21 cellular contexts compared by ENCODE assay signal in the genomic region with DNA sequence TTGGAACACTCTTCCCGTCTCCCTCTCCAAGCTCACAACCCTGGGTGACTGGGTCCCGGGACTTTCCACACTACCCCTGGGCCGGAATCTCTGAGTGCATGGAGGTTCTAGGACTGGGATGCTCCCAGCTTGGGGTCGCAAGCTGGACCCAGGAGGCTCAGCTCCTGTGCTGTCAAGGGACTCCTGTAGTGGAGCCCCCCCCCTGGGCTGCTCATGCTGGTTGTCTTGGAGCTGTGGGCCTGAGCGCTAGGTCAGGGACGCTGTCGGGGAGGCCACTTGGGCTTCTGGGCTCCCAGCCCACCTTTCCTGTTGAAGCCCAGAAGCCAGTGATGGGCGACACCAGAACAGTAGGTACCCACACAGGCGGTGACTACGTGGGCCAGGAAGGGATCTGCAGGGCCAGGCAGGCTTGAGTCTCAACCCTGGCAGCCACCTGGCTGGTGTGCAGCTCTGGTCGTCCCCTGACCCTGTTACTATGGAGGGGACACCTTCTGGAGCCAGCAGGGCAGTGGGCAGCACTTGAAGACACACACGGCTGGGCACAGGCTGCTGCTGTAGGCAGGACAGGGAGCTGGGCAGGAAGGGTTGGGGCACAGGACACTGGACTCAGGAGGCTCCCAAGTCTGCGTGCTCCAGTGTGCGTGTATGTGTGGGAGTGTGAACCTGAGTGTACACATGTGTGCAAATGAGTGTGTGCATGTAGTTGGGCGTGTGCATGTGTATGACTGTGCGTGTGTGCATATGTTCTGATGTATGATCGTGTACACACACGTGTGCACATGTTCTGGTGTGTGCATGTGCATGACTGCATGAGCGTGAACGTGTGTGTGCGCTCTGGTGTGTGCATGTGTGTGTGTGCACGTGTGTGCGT. TPM values are rescaled to one million over a fixed set of nuclear protein-coding genes. Genes with fewer than 3 reads are reported as not detected.
A peak's percentile ranks its signal among the peaks of the same experiment; 100 is the strongest.
DNase-seq lines count a peak whose midpoint lies in the region; ATAC-seq, FAIRE-seq and TF ChIP-seq lines count a peak whose summit lies in the region.
"Had no signal": no experiment of that assay in that cellular context is flagged by ENCODE, and none has a peak within 500 bp of the region (broad histone marks: within the 10 kb centered on the region; RNA-seq: fewer than 3 reads in every experiment).

No MANE protein-coding gene starts in this region.

- ATAC-seq in Right ventricle myocardium superior (ENCODE audit: poor library complexity) (no peak), left cardiac atrium (no peak), K562 (no peak), GM21515 (IDR thresholded peaks at IDR 0.05; ENCODE audit: unreplicated experiment) (no peak), GM21423 (IDR thresholded peaks at IDR 0.05; ENCODE audit: unreplicated experiment) (no peak)
- peak; percentile 14 for ATAC-seq in naive thymus-derived CD4-positive, alpha-beta T cell
- ATAC-seq: gastrocnemius medialis, left colon, Right ventricle myocardium inferior had no signal

- H3K4me3 ChIP-seq in K562: no peak overlapping the region
- H3K4me3 ChIP-seq in naive thymus-derived CD4-positive, alpha-beta T cell (ENCODE audit: low read length): no peak overlapping the region
- H3K4me3 ChIP-seq: ascending aorta, esophagus muscularis mucosa, gastrocnemius medialis had no signal

- H3K4me3 Mint-ChIP-seq in naive thymus-derived CD4-positive, alpha-beta T cell: peak overlapping the region in 7 of 10 donors; percentile 29 to 77 (median 58)
- H3K4me3 Mint-ChIP-seq: activated CD4-positive, alpha-beta T cell treated with anti-CD3 and anti-CD28 coated beads, Interleukin-2, amount 10 ng/mL, durations not matched to agents 24 days and 14 days had no signal

- no peak overlapping the region for H3K27ac ChIP-seq in K562 (ENCODE audit: extremely low read depth, low read depth, low read length)
- no peak overlapping the region for H3K27ac ChIP-seq in naive thymus-derived CD4-positive, alpha-beta T cell (ENCODE audit: low read depth, low read length)
- H3K27ac ChIP-seq: ascending aorta, C4-2B, esophagus muscularis mucosa, gastrocnemius medialis, HL-60 had no signal

- H3K4me2 ChIP-seq in K562 (ENCODE audit: insufficient read depth, low read length): no peak overlapping the region

- H3K9me1 ChIP-seq in K562 (ENCODE audit: control insufficient read depth, insufficient read depth, low read length): no peaks in the 10 kb centered on the region

- WGBS in K562 (ENCODE audit: insufficient coverage, low coverage, missing lambda C conversion rate): 31% methylated on average over 23 of the region's 23 CpGs

- H3K27me3 Mint-ChIP-seq in naive thymus-derived CD4-positive, alpha-beta T cell: peaks cover 29 to 42% (median 37%) of the 10 kb centered on the region in 5 donors

- intact Hi-C loops in Right ventricle myocardium superior (cut with DNase I): loop anchor here (10.0 kb wide), 1 partner anchor 205 kb away; no protein-coding TSS in a partner anchor
- intact Hi-C loops in left cardiac atrium (cut with DNase I): no loop called here
- intact Hi-C loops in K562 (cut with micrococcal nuclease): no loop called here
- intact Hi-C loops in naive thymus-derived CD4-positive, alpha-beta T cell (cut with micrococcal nuclease): no loop called here

- H3K4me1 Mint-ChIP-seq in naive thymus-derived CD4-positive, alpha-beta T cell: peaks cover 0 to 16% (median 15%) of the 10 kb centered on the region in 7 donors
- H3K4me1 Mint-ChIP-seq: activated CD4-positive, alpha-beta T cell treated with anti-CD3 and anti-CD28 coated beads, Interleukin-2, amount 10 ng/mL, durations not matched to agents 24 days and 14 days had no signal

- peaks cover 0 to 8% of the 10 kb centered on the region in 2 experiments; a peak in 2 of 5 replicates for H3K27me3 ChIP-seq in K562 (ENCODE audit: control insufficient read depth in 2 of 2, insufficient read depth in 2 of 2, low read length in 2 of 2)
- H3K27me3 ChIP-seq in naive thymus-derived CD4-positive, alpha-beta T cell (ENCODE audit: control insufficient read depth in 2 of 2, insufficient read depth in 2 of 2, low read length in 2 of 2): peaks cover 0 to 6% of the 10 kb centered on the region in 2 donors

- H2AFZ ChIP-seq in K562 (ENCODE audit: low read depth, low read length): no peak overlapping the region

- H3K36me3 Mint-ChIP-seq in naive thymus-derived CD4-positive, alpha-beta T cell: peaks cover 0 to 10% (median 0%) of the 10 kb centered on the region in 5 donors

- TF ChIP-seq EP300 in K562 (IDR thresholded peaks at IDR 0.05; ENCODE audit: low read length): no peak

- CTCF ChIA-PET in K562 (lab: Yijun Ruan, JAX; ENCODE audit: low intra/inter-chr PET ratio): no interaction called here
- CTCF ChIA-PET in naive thymus-derived CD4-positive, alpha-beta T cell (lab: Charles Lee): no interaction called here

- no peak for TF ChIP-seq RAD21 in K562 (CRISPR knock-in tag; conservative IDR thresholded peaks at IDR 0.05 in 1 of 2, IDR thresholded peaks at IDR 0.05 in 1 of 2)

- TF ChIP-seq POLR2A in K562 (conservative IDR thresholded peaks at IDR 0.05): no peak

- H3K79me2 ChIP-seq in K562 (ENCODE audit: control insufficient read depth, insufficient read depth, low read length): no peaks in the 10 kb centered on the region

- H3K9me3 ChIP-seq in K562 (replicated peaks; ENCODE audit: control insufficient read depth, insufficient read depth, low read depth, low read length): peaks cover 10% of the 10 kb centered on the region
- H3K9me3 ChIP-seq in naive thymus-derived CD4-positive, alpha-beta T cell (ENCODE audit: control insufficient read depth in 2 of 3, low read length in 3 of 3): no peaks in the 10 kb centered on the region
- H3K9me3 ChIP-seq: ascending aorta, esophagus muscularis mucosa, gastrocnemius medialis had no signal

- in situ Hi-C loops in K562 (cut with MboI): loop anchor here (10.0 kb wide), 1 partner anchor 215 kb away; a partner anchor contains a TSS

- no peaks in the 10 kb centered on the region for H4K20me1 ChIP-seq in K562 (replicated peaks; ENCODE audit: control insufficient read depth, insufficient read depth, low read length)

- H3K9me3 Mint-ChIP-seq in naive thymus-derived CD4-positive, alpha-beta T cell: peaks cover 0 to 10% (median 0%) of the 10 kb centered on the region in 11 donors

- TF ChIP-seq CTCF in K562 (IDR thresholded peaks at IDR 0.05 in 2 of 3, conservative IDR thresholded peaks at IDR 0.05 in 1 of 3; ENCODE audit: insufficient read depth in 2 of 3, low read depth in 1 of 3, low read length in 3 of 3) (no peak), GM20000 (IDR thresholded peaks at IDR 0.05; ENCODE audit: extremely low read depth, missing control alignments) (no peak)

- peak overlapping the region in 1 of 9 donors; percentile 62 for H3K27ac Mint-ChIP-seq in naive thymus-derived CD4-positive, alpha-beta T cell
- H3K27ac Mint-ChIP-seq: activated CD4-positive, alpha-beta T cell treated with anti-CD3 and anti-CD28 coated beads, Interleukin-2, amount 10 ng/mL, durations not matched to agents 24 days and 14 days had no signal

- H3K36me3 ChIP-seq in K562 (ENCODE audit: control insufficient read depth, insufficient read depth, low read length): no peaks in the 10 kb centered on the region
- H3K36me3 ChIP-seq in naive thymus-derived CD4-positive, alpha-beta T cell (ENCODE audit: control insufficient read depth in 2 of 3, insufficient read depth in 3 of 3, low read length in 3 of 3): no peaks in the 10 kb centered on the region
- H3K36me3 ChIP-seq: ascending aorta, esophagus muscularis mucosa, gastrocnemius medialis had no signal

- BruUV-seq in K562 (replicated peaks; lab: Mats Ljungman, UMichigan): no TSS peak

- no peak overlapping the region for H3K9ac ChIP-seq in K562 (ENCODE audit: insufficient read depth in 1 of 2, low read depth in 2 of 2, low read length in 2 of 2)

- FAIRE-seq in K562 (lab: Jason Lieb, UNC): no peak

- POLR2A ChIA-PET in K562 (lab: Yijun Ruan, JAX): interaction anchor here (1.0 kb wide), 1 partner anchor 11 kb away, joined by 5 read pairs; no protein-coding TSS in a partner anchor
- POLR2A ChIA-PET in naive thymus-derived CD4-positive, alpha-beta T cell (lab: Charles Lee): no interaction called here

- H3K4me1 ChIP-seq in K562 (replicated peaks in 1 of 2; ENCODE audit: control insufficient read depth in 2 of 2, insufficient read depth in 2 of 2, low read length in 2 of 2): peaks cover 4 to 17% of the 10 kb centered on the region in 2 experiments; a peak in 2 of 5 replicates
- no peaks in the 10 kb centered on the region for H3K4me1 ChIP-seq in naive thymus-derived CD4-positive, alpha-beta T cell (ENCODE audit: control insufficient read depth in 2 of 2, insufficient read depth in 2 of 2, low read length in 2 of 2)
- H3K4me1 ChIP-seq: ascending aorta, gastrocnemius medialis had no signal

- DNase-seq in Right ventricle myocardium superior (peak; percentile 12), left cardiac atrium (no peak), K562 (ENCODE audit: extremely low read depth in 1 of 4, low spot score in 3 of 4) (no peak), hepatic stellate cell (ENCODE audit: low spot score) (no peak), GM20000 (ENCODE audit: low spot score) (no peak)
- DNase-seq in naive thymus-derived CD4-positive, alpha-beta T cell: peak in 1 of 9 donors; percentile 6
- DNase-seq: activated CD4-positive, alpha-beta T cell treated with anti-CD3 and anti-CD28 coated beads, Interleukin-2, amount 10 ng/mL, durations not matched to agents 24 days and 14 days; cerebellar nuclear complex; effector CD4-positive, alpha-beta T cell; gastrocnemius medialis; left colon; MM.1S; NCI-H69; SW 1271 had no signal

RNA-seq across cellular contexts. Expression of a gene that starts 3.0 kb away (rescaled TPM):
- total RNA-seq in Right ventricle myocardium superior (0.48 TPM), left cardiac atrium (under 1 TPM; 0.47 to 0.68 TPM), K562 (2014; rRNA removed) (not detected in 2 replicates), K562 (2014; rRNA removed; fragmentation: Illumina TruSeq; extraction: Trizol) (not detected in 2 replicates), K562 (2015; rRNA removed; fragmentation: Illumina TruSeq; extraction: Trizol) (not detected in 2 replicates), K562 (2021) (not detected in 2 replicates)
- total RNA-seq in K562 (2011; cell fraction: chromatin; rRNA removed; ENCODE audit: low replicate concordance): not detected in 2 replicates
- total RNA-seq in K562 (2011; cell fraction: nucleolus; rRNA removed): not detected in 2 replicates
- not detected in 2 replicates for total RNA-seq in K562 (2011; cell fraction: nucleoplasm; rRNA removed)
- polyA plus RNA-seq in K562 (2011; rRNA removed) (not detected in 2 replicates), K562 (2014; fragmentation: Illumina TruSeq; extraction: Trizol) (not detected in 2 replicates), K562 (2014; fragmentation: Nextera tagmentation; extraction: Ambion mirVana) (not detected), K562 (2014; rRNA removed) (not detected in 2 replicates)
- polyA plus RNA-seq in K562 (2011; cell fraction: cytosol; rRNA removed): not detected in 2 replicates
- polyA plus RNA-seq in K562 (2011; cell fraction: nucleus; rRNA removed): 0.11 and 0.18 TPM in 2 replicates
- polyA plus RNA-seq in K562 (2012): 0.11 TPM in 1 of 2 replicates, not detected in the other
- polyA minus RNA-seq in K562 (2011; rRNA and poly(A)+ RNA removed): not detected in 2 replicates
- not detected in 2 replicates for polyA minus RNA-seq in K562 (2011; cell fraction: cytosol; rRNA and poly(A)+ RNA removed)
- polyA minus RNA-seq in K562 (2011; cell fraction: nucleus; rRNA and poly(A)+ RNA removed): not detected in 2 replicates
- total RNA-seq in naive thymus-derived CD4-positive, alpha-beta T cell: 1 to 10 TPM; 2.0 to 3.7 (median 2.5) TPM
- 10 to 100 TPM; 12.5 to 20.5 TPM for polyA plus RNA-seq in naive thymus-derived CD4-positive, alpha-beta T cell
- total RNA-seq: ascending aorta, gastrocnemius medialis had no signal

RNA-seq across cellular contexts. Expression of a gene that starts 43.3 kb away (rescaled TPM):
- total RNA-seq in Right ventricle myocardium superior: 9.8 TPM
- 10 to 100 TPM; 10.8 to 14.1 TPM for total RNA-seq in left cardiac atrium
- total RNA-seq in K562 (2011; cell fraction: chromatin; rRNA removed; ENCODE audit: low replicate concordance): 4.0 and 14.5 TPM in 2 replicates
- 13.0 and 14.3 TPM in 2 replicates for total RNA-seq in K562 (2011; cell fraction: nucleolus; rRNA removed)
- 5.5 and 8.1 TPM in 2 replicates for total RNA-seq in K562 (2011; cell fraction: nucleoplasm; rRNA removed)
- 14.0 and 16.4 TPM in 2 replicates for total RNA-seq in K562 (2014; rRNA removed)
- total RNA-seq in K562 (2014; rRNA removed; fragmentation: Illumina TruSeq; extraction: Trizol): 3.3 and 4.1 TPM in 2 replicates
- total RNA-seq in K562 (2015; rRNA removed; fragmentation: Illumina TruSeq; extraction: Trizol): 11.8 TPM in 2 replicates
- 25.3 and 28.1 TPM in 2 replicates for total RNA-seq in K562 (2021)
- 6.7 and 7.0 TPM in 2 replicates for polyA plus RNA-seq in K562 (2011; rRNA removed)
- polyA plus RNA-seq in K562 (2011; cell fraction: cytosol; rRNA removed): 9.9 and 25.7 TPM in 2 replicates
- 20.2 and 28.6 TPM in 2 replicates for polyA plus RNA-seq in K562 (2011; cell fraction: nucleus; rRNA removed)
- 11.9 and 22.1 TPM in 2 replicates for polyA plus RNA-seq in K562 (2012)
- 15.2 and 16.6 TPM in 2 replicates for polyA plus RNA-seq in K562 (2014; fragmentation: Illumina TruSeq; extraction: Trizol)
- polyA plus RNA-seq in K562 (2014; fragmentation: Nextera tagmentation; extraction: Ambion mirVana): 1 to 10 TPM in 1 of 2 experiments, under 1 TPM in 1; 0.99 to 1.7 TPM
- polyA plus RNA-seq in K562 (2014; rRNA removed): 17.6 and 20.7 TPM in 2 replicates
- polyA minus RNA-seq in K562 (2011; rRNA and poly(A)+ RNA removed): 1.8 and 4.0 TPM in 2 replicates
- polyA minus RNA-seq in K562 (2011; cell fraction: cytosol; rRNA and poly(A)+ RNA removed): 3.9 and 7.0 TPM in 2 replicates
- polyA minus RNA-seq in K562 (2011; cell fraction: nucleus; rRNA and poly(A)+ RNA removed): 5.4 and 6.8 TPM in 2 replicates
- total RNA-seq in naive thymus-derived CD4-positive, alpha-beta T cell: 10 to 100 TPM; 12.3 to 37.0 (median 26.7) TPM
- polyA plus RNA-seq in naive thymus-derived CD4-positive, alpha-beta T cell: 10 to 100 TPM; 15.7 to 26.5 TPM
